8 cellular contexts compared by ENCODE assay signal in the genomic region with DNA sequence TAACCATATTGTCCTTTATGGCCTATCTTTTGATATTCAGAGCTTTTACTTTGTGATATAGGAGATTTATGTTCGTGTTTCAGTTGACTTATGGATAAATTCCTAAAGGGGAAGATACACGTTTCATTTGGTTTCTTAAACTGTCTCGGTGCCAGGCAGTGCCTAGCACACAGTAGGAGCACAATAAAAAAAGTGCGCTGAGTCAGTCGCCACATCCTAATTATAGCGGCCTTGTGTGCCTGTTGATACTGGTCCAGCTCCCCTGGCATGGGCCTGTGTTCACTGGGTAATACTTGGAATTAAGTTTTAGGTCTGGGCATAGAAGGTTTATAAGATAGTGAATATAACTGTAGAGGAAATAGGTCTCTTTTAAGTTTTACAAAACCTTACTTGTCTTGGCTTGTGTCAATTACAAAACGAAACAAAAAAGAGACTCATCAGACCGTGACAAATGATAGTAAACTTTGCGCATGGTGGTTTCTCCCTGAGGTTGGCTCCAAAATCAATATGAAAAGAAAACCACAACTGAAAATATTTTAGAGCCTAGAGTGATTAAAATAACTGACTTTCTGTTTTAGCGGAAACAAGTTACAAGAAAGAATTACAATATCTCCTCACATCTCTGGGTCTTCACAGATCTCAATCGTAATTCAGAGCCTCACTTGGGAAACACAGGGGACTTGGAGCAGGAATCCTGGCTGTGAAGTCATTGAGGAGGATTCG.
DNase-seq lines count a peak whose midpoint lies in the region; ATAC-seq and TF ChIP-seq lines count a peak whose summit lies in the region.

No MANE protein-coding gene starts in this region.

- peak overlapping the region; percentile 44 for H3K4me3 Mint-ChIP-seq in activated CD4-positive, alpha-beta memory T cell treated with anti-CD3 and anti-CD28 coated beads, Interleukin-2, amount 10 ng/mL, durations not matched to agents 7 days and 5 days
- peak overlapping the region; percentile 76 for H3K4me3 Mint-ChIP-seq in stimulated activated naive CD8-positive, alpha-beta T cell treated with anti-CD3 and anti-CD28 coated beads, Interleukin-15, Interleukin-2, amounts not matched to agents 100 ng/mL and 50 ng/mL, for 24 hours

- intact Hi-C loops in transverse colon (cut with DNase I; ENCODE audit: low total_unique reads) = no loop called here

- H3K9me3 Mint-ChIP-seq in activated CD4-positive, alpha-beta memory T cell treated with anti-CD3 and anti-CD28 coated beads, Interleukin-2, amount 10 ng/mL, durations not matched to agents 7 days and 5 days = no peaks in the 10 kb centered on the region
- H3K9me3 Mint-ChIP-seq in stimulated activated naive CD8-positive, alpha-beta T cell treated with anti-CD3 and anti-CD28 coated beads, Interleukin-15, Interleukin-2, amounts not matched to agents 100 ng/mL and 50 ng/mL, for 24 hours = no peaks in the 10 kb centered on the region

- no peaks in the 10 kb centered on the region for H3K36me3 Mint-ChIP-seq in activated CD4-positive, alpha-beta memory T cell treated with anti-CD3 and anti-CD28 coated beads, Interleukin-2, amount 10 ng/mL, durations not matched to agents 7 days and 5 days (ENCODE audit: low read depth)
- no peaks in the 10 kb centered on the region for H3K36me3 Mint-ChIP-seq in stimulated activated naive CD8-positive, alpha-beta T cell treated with anti-CD3 and anti-CD28 coated beads, Interleukin-15, Interleukin-2, amounts not matched to agents 100 ng/mL and 50 ng/mL, for 24 hours (ENCODE audit: low read depth)

- peaks cover 0 to 3% (median 0%) of the 10 kb centered on the region in 4 donors for H3K4me1 ChIP-seq in transverse colon

- no peak for TF ChIP-seq POLR2A in transverse colon (IDR thresholded peaks at IDR 0.05)

- POLR2A ChIA-PET in activated CD4-positive, alpha-beta memory T cell treated with anti-CD3 and anti-CD28 coated beads, Interleukin-2, amount 10 ng/mL, durations not matched to agents 7 days and 5 days (lab: Charles Lee) = interaction anchor here (0.7 to 2.3 kb wide), 5 partner anchors 13 to 59 kb away, joined by 3 to 13 read pairs (median 5); no protein-coding TSS in a partner anchor

- ATAC-seq in HG03097 (IDR thresholded peaks at IDR 0.05; ENCODE audit: low FRiP score, unreplicated experiment) = peak; percentile 67

- no peaks in the 10 kb centered on the region for H3K27me3 Mint-ChIP-seq in activated CD4-positive, alpha-beta memory T cell treated with anti-CD3 and anti-CD28 coated beads, Interleukin-2, amount 10 ng/mL, durations not matched to agents 7 days and 5 days
- no peaks in the 10 kb centered on the region for H3K27me3 Mint-ChIP-seq in stimulated activated naive CD8-positive, alpha-beta T cell treated with anti-CD3 and anti-CD28 coated beads, Interleukin-15, Interleukin-2, amounts not matched to agents 100 ng/mL and 50 ng/mL, for 24 hours

- H3K4me1 Mint-ChIP-seq in activated CD4-positive, alpha-beta memory T cell treated with anti-CD3 and anti-CD28 coated beads, Interleukin-2, amount 10 ng/mL, durations not matched to agents 7 days and 5 days = peaks cover 30% of the 10 kb centered on the region
- H3K4me1 Mint-ChIP-seq in stimulated activated naive CD8-positive, alpha-beta T cell treated with anti-CD3 and anti-CD28 coated beads, Interleukin-15, Interleukin-2, amounts not matched to agents 100 ng/mL and 50 ng/mL, for 24 hours (ENCODE audit: low read depth) = peaks cover 37% of the 10 kb centered on the region

- TF ChIP-seq EP300 in transverse colon (IDR thresholded peaks at IDR 0.05; ENCODE audit: low read depth) = no peak

- no peaks in the 10 kb centered on the region for H3K27me3 ChIP-seq in transverse colon

- peak overlapping the region in 1 of 4 donors; percentile 23 for H3K27ac ChIP-seq in transverse colon

- DNase-seq in stimulated activated CD4-positive, alpha-beta T cell treated with anti-CD3 and anti-CD28 coated beads, Interleukin-1b, Interleukin-23, amount 100 ng/mL, for 48 hours = peak; percentile 24
- no peak for DNase-seq in stimulated activated CD4-positive, alpha-beta T cell treated with anti-CD3 and anti-CD28 coated beads, Interleukin-2, amount 100 ng/mL, for 48 hours
- peak; percentile 54 for DNase-seq in activated CD4-positive, alpha-beta memory T cell treated with anti-CD3 and anti-CD28 coated beads, Interleukin-2, amount 10 ng/mL, durations not matched to agents 7 days and 5 days
- no peak for DNase-seq in transverse colon
- DNase-seq in superior temporal gyrus (ENCODE audit: extremely low spot score) = no peak
- no peak for DNase-seq in islet precursor cell

- TF ChIP-seq CTCF in transverse colon (IDR thresholded peaks at IDR 0.05) = no peak

- H3K27ac Mint-ChIP-seq in activated CD4-positive, alpha-beta memory T cell treated with anti-CD3 and anti-CD28 coated beads, Interleukin-2, amount 10 ng/mL, durations not matched to agents 7 days and 5 days = peak overlapping the region; percentile 87
- H3K27ac Mint-ChIP-seq in stimulated activated naive CD8-positive, alpha-beta T cell treated with anti-CD3 and anti-CD28 coated beads, Interleukin-15, Interleukin-2, amounts not matched to agents 100 ng/mL and 50 ng/mL, for 24 hours = peak overlapping the region; percentile 75

- no peaks in the 10 kb centered on the region for H3K9me3 ChIP-seq in transverse colon

- no peak overlapping the region for H3K4me3 ChIP-seq in transverse colon

- 62 to 73% methylated on average over 9 to 12 of the region's 12 CpGs for WGBS in transverse colon (ENCODE audit: low coverage in 1 of 2), 2 donors

- in situ Hi-C loops in transverse colon (cut with MboI; ENCODE audit: low pct_ligation_motif_present in 1 of 4, low pct_unique_long_range_greater_than_20kb in 1 of 4, low sequenced_read_pairs in 3 of 4) = no loop called here

- CTCF ChIA-PET in activated CD4-positive, alpha-beta memory T cell treated with anti-CD3 and anti-CD28 coated beads, Interleukin-2, amount 10 ng/mL, durations not matched to agents 7 days and 5 days (lab: Charles Lee) = interaction anchor here (1.2 to 3.6 kb wide), 2 partner anchors 13 to 14 kb away, joined by 3 to 19 read pairs; no protein-coding TSS in a partner anchor

- peaks cover 0 to 3% (median 0%) of the 10 kb centered on the region in 4 donors for H3K36me3 ChIP-seq in transverse colon

Comparison
In these comparisons a context has a peak if more than half of its experiments do, and no peak if none do; other contexts are left out.
1. DNase-seq: peak in stimulated activated CD4-positive, alpha-beta T cell treated with anti-CD3 and anti-CD28 coated beads, Interleukin-1b, Interleukin-23, amount 100 ng/mL, for 48 hours (single experiment) and activated CD4-positive, alpha-beta memory T cell treated with anti-CD3 and anti-CD28 coated beads, Interleukin-2, amount 10 ng/mL, durations not matched to agents 7 days and 5 days (single experiment); none in stimulated activated CD4-positive, alpha-beta T cell treated with anti-CD3 and anti-CD28 coated beads, Interleukin-2, amount 100 ng/mL, for 48 hours (0 of 2), transverse colon (single experiment), superior temporal gyrus (single experiment) and islet precursor cell (single experiment).